In the genomic region with DNA sequence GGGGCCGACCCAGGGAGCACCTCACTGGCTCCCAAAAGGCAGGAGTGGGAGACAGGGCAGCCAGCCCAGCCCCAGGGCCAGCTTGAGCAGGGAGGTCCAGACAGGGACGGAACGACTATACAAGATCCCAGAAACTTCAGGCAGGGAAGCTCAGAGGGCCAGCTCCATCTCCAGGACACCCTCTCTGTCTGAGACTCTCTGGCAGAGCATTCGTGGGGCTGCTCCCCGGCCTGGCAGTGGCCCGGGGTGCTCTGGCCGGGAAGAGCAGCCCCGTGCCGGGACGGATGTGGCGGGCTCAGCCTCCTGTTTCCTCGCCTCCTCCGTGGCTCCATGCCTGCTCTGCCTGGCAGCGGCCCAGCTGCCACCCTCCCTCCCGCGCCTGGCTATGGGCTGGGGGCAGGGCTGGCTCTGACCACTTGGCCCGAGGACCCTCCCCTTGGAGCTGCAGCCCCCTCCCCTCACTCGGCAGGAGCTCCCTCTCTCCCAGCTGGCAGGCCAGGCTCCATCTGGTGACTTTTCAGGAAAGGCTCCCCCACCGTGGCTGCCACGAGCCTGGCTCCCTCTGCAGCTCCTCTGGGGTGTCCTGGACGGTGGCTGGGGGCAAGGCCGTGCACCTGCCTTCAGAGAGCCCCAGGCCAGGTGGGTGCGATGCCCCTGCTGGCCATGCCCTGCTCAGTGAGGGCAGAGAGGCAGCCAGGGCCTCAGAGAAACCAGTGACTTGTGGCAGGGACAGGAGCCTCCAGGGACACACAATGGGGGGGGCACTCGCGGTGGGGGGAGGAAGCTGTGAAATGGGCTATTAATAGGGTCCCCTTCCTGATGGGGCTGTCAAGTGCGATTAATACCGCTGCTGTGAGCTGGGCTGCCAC, we compare ENCODE assay signal across 1 cellular context.
TF ChIP-seq lines count a peak whose summit lies in the region.

No MANE protein-coding gene starts in this region.

TF ChIP-seq in K562, 482 proteins besides CTCF, POLR2A, EP300 and RAD21:
- TF ChIP-seq, protein P1, sequence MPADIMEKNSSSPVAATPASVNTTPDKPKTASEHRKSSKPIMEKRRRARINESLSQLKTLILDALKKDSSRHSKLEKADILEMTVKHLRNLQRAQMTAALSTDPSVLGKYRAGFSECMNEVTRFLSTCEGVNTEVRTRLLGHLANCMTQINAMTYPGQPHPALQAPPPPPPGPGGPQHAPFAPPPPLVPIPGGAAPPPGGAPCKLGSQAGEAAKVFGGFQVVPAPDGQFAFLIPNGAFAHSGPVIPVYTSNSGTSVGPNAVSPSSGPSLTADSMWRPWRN (IDR thresholded peaks at IDR 0.05; ENCODE audit: low read depth) = no peak
- no peak for TF ChIP-seq KHSRP (IDR thresholded peaks at IDR 0.05)
- TF ChIP-seq, protein P2, sequence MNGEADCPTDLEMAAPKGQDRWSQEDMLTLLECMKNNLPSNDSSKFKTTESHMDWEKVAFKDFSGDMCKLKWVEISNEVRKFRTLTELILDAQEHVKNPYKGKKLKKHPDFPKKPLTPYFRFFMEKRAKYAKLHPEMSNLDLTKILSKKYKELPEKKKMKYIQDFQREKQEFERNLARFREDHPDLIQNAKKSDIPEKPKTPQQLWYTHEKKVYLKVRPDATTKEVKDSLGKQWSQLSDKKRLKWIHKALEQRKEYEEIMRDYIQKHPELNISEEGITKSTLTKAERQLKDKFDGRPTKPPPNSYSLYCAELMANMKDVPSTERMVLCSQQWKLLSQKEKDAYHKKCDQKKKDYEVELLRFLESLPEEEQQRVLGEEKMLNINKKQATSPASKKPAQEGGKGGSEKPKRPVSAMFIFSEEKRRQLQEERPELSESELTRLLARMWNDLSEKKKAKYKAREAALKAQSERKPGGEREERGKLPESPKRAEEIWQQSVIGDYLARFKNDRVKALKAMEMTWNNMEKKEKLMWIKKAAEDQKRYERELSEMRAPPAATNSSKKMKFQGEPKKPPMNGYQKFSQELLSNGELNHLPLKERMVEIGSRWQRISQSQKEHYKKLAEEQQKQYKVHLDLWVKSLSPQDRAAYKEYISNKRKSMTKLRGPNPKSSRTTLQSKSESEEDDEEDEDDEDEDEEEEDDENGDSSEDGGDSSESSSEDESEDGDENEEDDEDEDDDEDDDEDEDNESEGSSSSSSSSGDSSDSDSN (IDR thresholded peaks at IDR 0.05; ENCODE audit: borderline replicate concordance in 1 of 2, low read depth in 2 of 2, low read length in 2 of 2) = peak; percentile 59 to 76; a peak in 3 of 4 replicates
- TF ChIP-seq, protein P3, sequence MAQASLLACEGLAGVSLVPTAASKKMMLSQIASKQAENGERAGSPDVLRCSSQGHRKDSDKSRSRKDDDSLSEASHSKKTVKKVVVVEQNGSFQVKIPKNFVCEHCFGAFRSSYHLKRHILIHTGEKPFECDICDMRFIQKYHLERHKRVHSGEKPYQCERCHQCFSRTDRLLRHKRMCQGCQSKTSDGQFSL (CRISPR knock-in tag; IDR thresholded peaks at IDR 0.05) = peak; percentile 23; the same call in 1 of the 2 replicates
- TF ChIP-seq, protein P3 (tag; IDR thresholded peaks at IDR 0.05) = no peak
